25 cellular contexts compared by ENCODE assay signal in genomic region chr11:106128740-106129139, GRCh38.
"Had no signal": no experiment of that assay in that cellular context is flagged by ENCODE, and none has a peak within 500 bp of the region (broad histone marks: within the 10 kb centered on the region; RNA-seq: fewer than 3 reads in every experiment).

No MANE protein-coding gene starts in this region.

- H2AFZ ChIP-seq: hepatocyte had no signal

- H3K79me2 ChIP-seq: hepatocyte had no signal

- H3K4me3 ChIP-seq: colonic mucosa, coronary artery, dorsolateral prefrontal cortex, esophagus muscularis mucosa, esophagus squamous epithelium, gastrocnemius medialis, gastroesophageal sphincter, heart left ventricle, heart right ventricle, hepatocyte had no signal

- DNase-seq: colonic mucosa; cortex of kidney; dermis blood vessel endothelial cell; dorsolateral prefrontal cortex; effector CD4-positive, alpha-beta T cell; effector CD8-positive, alpha-beta T cell; effector memory CD4-positive, alpha-beta T cell; effector memory CD8-positive, alpha-beta T cell; endodermal cell; erythroblast; esophagus squamous epithelium; foreskin fibroblast; foreskin keratinocyte; foreskin melanocyte; gastrocnemius medialis; glutamatergic neuron; head of caudate nucleus; heart left ventricle; heart right ventricle had no signal

- H3K9me3 ChIP-seq: colonic mucosa, esophagus muscularis mucosa, esophagus squamous epithelium, gastrocnemius medialis, gastroesophageal sphincter, heart left ventricle, heart right ventricle had no signal

- H3K4me1 ChIP-seq: colonic mucosa, esophagus muscularis mucosa, esophagus squamous epithelium, foreskin keratinocyte, gastrocnemius medialis, gastroesophageal sphincter, heart left ventricle, heart right ventricle had no signal

- H3K27me3 ChIP-seq: colonic mucosa, esophagus muscularis mucosa, gastrocnemius medialis, gastroesophageal sphincter, heart left ventricle, hepatocyte had no signal

- H3K36me3 ChIP-seq: colonic mucosa, esophagus muscularis mucosa, esophagus squamous epithelium, gastrocnemius medialis, gastroesophageal sphincter, heart left ventricle, heart right ventricle had no signal

- H3K27ac ChIP-seq: colonic mucosa, coronary artery, dorsolateral prefrontal cortex, epithelial cell of prostate, esophagus muscularis mucosa, esophagus squamous epithelium, foreskin keratinocyte, gastrocnemius medialis, gastroesophageal sphincter, heart left ventricle, heart right ventricle, hepatocyte had no signal

- H3K4me2 ChIP-seq: hepatocyte had no signal

- ATAC-seq: effector memory CD8-positive, alpha-beta T cell; esophagus mucosa; foreskin keratinocyte; gastrocnemius medialis; gastroesophageal sphincter; heart left ventricle; heart right ventricle had no signal
